In the genomic region with DNA sequence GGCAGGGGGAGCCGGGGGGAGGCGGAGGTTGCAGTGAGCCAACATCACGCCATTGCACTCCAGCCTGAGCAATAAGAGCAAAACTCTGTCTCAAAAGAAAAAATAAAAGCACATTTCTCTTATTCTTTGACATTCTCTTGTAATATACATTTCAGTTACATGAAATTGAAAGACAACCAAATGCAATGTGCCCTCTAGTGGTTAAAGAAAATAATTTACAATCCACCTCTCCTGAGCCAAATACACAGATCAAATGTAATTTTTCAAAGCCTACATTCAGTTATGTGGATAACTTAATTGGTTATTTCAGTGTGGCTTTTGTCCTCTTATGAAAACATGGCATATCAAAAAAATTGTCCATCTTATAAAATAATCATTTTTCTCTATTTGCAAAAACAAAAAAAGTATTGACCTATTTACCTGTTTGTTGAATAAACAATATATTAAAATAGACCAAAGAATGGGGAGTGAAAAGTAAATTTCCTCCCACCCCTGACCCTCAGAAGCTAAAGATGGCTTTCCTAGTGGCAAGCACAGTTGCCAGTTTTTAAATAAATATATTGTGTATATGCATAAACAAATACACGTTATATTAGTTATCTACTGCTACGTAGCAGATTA, we compare ENCODE assay signal across 9 cellular contexts. TPM values are rescaled to one million over a fixed set of nuclear protein-coding genes. Genes with fewer than 3 reads are reported as not detected.
DNase-seq lines count a peak whose midpoint lies in the region; ATAC-seq and TF ChIP-seq lines count a peak whose summit lies in the region.
"Had no signal": no experiment of that assay in that cellular context is flagged by ENCODE, and none has a peak within 500 bp of the region (broad histone marks: within the 10 kb centered on the region; RNA-seq: fewer than 3 reads in every experiment).

No MANE protein-coding gene starts in this region.

- H3K9me3 ChIP-seq in MM.1S (replicated peaks; ENCODE audit: insufficient read depth, low read length) = no peaks in the 10 kb centered on the region
- no peaks in the 10 kb centered on the region for H3K9me3 ChIP-seq in T-helper 17 cell (ENCODE audit: control insufficient read depth, low read length, poor library complexity, severe bottlenecking)
- H3K9me3 ChIP-seq in gastrocnemius medialis = no peaks in the 10 kb centered on the region

- H3K4me2 ChIP-seq in MM.1S (ENCODE audit: low read depth, low read length) = peak overlapping the region; percentile 33

- in situ Hi-C loops in gastrocnemius medialis (cut with MboI; ENCODE audit: low sequenced_read_pairs in 4 of 4) = loop anchor here in 2 of 4 donors (10.0 to 25.0 kb wide), 2 partner anchors 162 to 400 kb away; partner anchors contain the start of genes ATR (in 1 of the 2) and PLS1 (in 1 of the 2)

- H3K4me3 ChIP-seq in MM.1S (ENCODE audit: low read length) (0 out of 2 replicates have a peak overlapping the region, but pooled peaks have one; percentile 2), gastrocnemius medialis (no peak overlapping the region)

- H3K9ac ChIP-seq in MM.1S (ENCODE audit: low read length) = peak overlapping the region; percentile 28; the same call in 1 of the 2 replicates

- TF ChIP-seq POLR2A in gastrocnemius medialis (IDR thresholded peaks at IDR 0.05) = no peak

- H3F3A ChIP-seq in MM.1S (ENCODE audit: insufficient read depth, low read length) = peaks cover 11% of the 10 kb centered on the region

- no peaks in the 10 kb centered on the region for H3K4me1 Mint-ChIP-seq in T-helper 17 cell

- no peaks in the 10 kb centered on the region for H3K9me2 ChIP-seq in MM.1S (replicated peaks; ENCODE audit: insufficient read depth, low read length)

- no peaks in the 10 kb centered on the region for H4K20me1 ChIP-seq in MM.1S (ENCODE audit: insufficient read depth, low read length)

- no peak overlapping the region for H3K4me3 Mint-ChIP-seq in T-helper 17 cell

- no peaks in the 10 kb centered on the region for H3K36me3 Mint-ChIP-seq in T-helper 17 cell (ENCODE audit: low read depth)
- H3K36me3 Mint-ChIP-seq: activated naive CD4-positive, alpha-beta T cell treated with anti-CD3 and anti-CD28 coated beads, Interleukin-2, amount 50 U/mL, for 72 hours had no signal

- H3K36me3 ChIP-seq in MM.1S (replicated peaks; ENCODE audit: insufficient read depth, low read length) (no peaks in the 10 kb centered on the region), gastrocnemius medialis (no peaks in the 10 kb centered on the region)

- intact Hi-C loops in Right ventricle myocardium inferior (cut with DNase I) = loop anchor here (2.0 kb wide), 1 partner anchor 24 kb away; the partner anchor contains the start of gene PAQR9
- intact Hi-C loops in cardiac septum (cut with DNase I) = no loop called here
- intact Hi-C loops in gastrocnemius medialis (cut with DNase I; ENCODE audit: low total_unique reads) = loop anchor here (1.0 to 2.0 kb wide), 4 partner anchors 14 to 400 kb away; partner anchors contain the start of gene U2SURP

- DNase-seq in Right ventricle myocardium inferior (ENCODE audit: missing footprints) (no peak), cardiac septum (ENCODE audit: low spot score) (no peak), MM.1S (peak; percentile 71), T-helper 17 cell (no peak), germinal center (ENCODE audit: low spot score) (peak; percentile 49), gastrocnemius medialis (no peak)
- no peak for DNase-seq in activated CD4-positive, alpha-beta T cell treated with anti-CD3 and anti-CD28 coated beads, Interleukin-2, amount 50 U/mL, for 4 hours

- peak overlapping the region; percentile 71 for H2AFZ ChIP-seq in MM.1S (ENCODE audit: low read length)

- H3K27ac Mint-ChIP-seq in T-helper 17 cell = no peak overlapping the region
- H3K27ac Mint-ChIP-seq: activated naive CD4-positive, alpha-beta T cell treated with anti-CD3 and anti-CD28 coated beads, Interleukin-2, amount 50 U/mL, for 72 hours had no signal

- H3K79me2 ChIP-seq in MM.1S (ENCODE audit: low read length) = no peaks in the 10 kb centered on the region

- peaks cover 41% of the 10 kb centered on the region for H3K27me3 Mint-ChIP-seq in T-helper 17 cell

- ATAC-seq in Right ventricle myocardium inferior (peak; percentile 51), T-helper 17 cell (peak; percentile 59), gastrocnemius medialis (peak; percentile 48 to 62), GM21737 (IDR thresholded peaks at IDR 0.05; ENCODE audit: unreplicated experiment) (no peak)

- H3K27ac ChIP-seq in MM.1S (ENCODE audit: low read length) (peak overlapping the region; percentile 68; the same call in 1 of the 2 replicates), gastrocnemius medialis (peak overlapping the region; percentile 52 to 74 (median 66))

- TF ChIP-seq CTCF in MM.1S (IDR thresholded peaks at IDR 0.05; ENCODE audit: low read length) = peak; percentile 68
- TF ChIP-seq CTCF in gastrocnemius medialis (IDR thresholded peaks at IDR 0.05 in 4 of 5, conservative IDR thresholded peaks at IDR 0.05 in 1 of 5) = peak; percentile 45 to 70 (median 69)

- H3K27me3 ChIP-seq in MM.1S (replicated peaks; ENCODE audit: insufficient read depth, low read length) = no peaks in the 10 kb centered on the region
- H3K27me3 ChIP-seq in gastrocnemius medialis = no peaks in the 10 kb centered on the region

- H3K4me1 ChIP-seq in MM.1S (ENCODE audit: low read length) (peaks cover 12% of the 10 kb centered on the region), gastrocnemius medialis (peaks cover 0 to 8% of the 10 kb centered on the region in 2 donors)

RNA-seq across cellular contexts. Expression of gene U2SURP, which starts 14.2 kb away (rescaled TPM):
- total RNA-seq in Right ventricle myocardium inferior (41.9 TPM), cardiac septum (40.6 TPM), T-helper 17 cell (100 to 1,000 TPM; 145 to 171 TPM), gastrocnemius medialis (10 to 100 TPM; 43.2 to 63.7 (median 43.9) TPM)

RNA-seq across cellular contexts. Expression of gene PAQR9, which starts 23.7 kb away (rescaled TPM):
- 13.7 TPM for total RNA-seq in Right ventricle myocardium inferior
- 10.7 TPM for total RNA-seq in cardiac septum
- not detected for total RNA-seq in T-helper 17 cell
- 1 to 10 TPM in 1 of 4 donors, under 1 TPM in 2, not detected in 1; 0.20 to 1.0 (median 0.27) TPM for total RNA-seq in gastrocnemius medialis
- total RNA-seq: activated naive CD4-positive, alpha-beta T cell treated with anti-CD3 and anti-CD28 coated beads, Interleukin-2, amount 50 U/mL, for 72 hours had no signal

Comparison
In these comparisons a context has a peak if more than half of its experiments do, and no peak if none do; other contexts are left out.
1. DNase-seq: peak in MM.1S (single experiment) and germinal center (single experiment); none in Right ventricle myocardium inferior (single experiment), cardiac septum (single experiment), T-helper 17 cell (0 of 3), gastrocnemius medialis (0 of 2) and activated CD4-positive, alpha-beta T cell treated with anti-CD3 and anti-CD28 coated beads, Interleukin-2, amount 50 U/mL, for 4 hours (0 of 2).